ENCODE assay signal across 11 cellular contexts in the genomic region with DNA sequence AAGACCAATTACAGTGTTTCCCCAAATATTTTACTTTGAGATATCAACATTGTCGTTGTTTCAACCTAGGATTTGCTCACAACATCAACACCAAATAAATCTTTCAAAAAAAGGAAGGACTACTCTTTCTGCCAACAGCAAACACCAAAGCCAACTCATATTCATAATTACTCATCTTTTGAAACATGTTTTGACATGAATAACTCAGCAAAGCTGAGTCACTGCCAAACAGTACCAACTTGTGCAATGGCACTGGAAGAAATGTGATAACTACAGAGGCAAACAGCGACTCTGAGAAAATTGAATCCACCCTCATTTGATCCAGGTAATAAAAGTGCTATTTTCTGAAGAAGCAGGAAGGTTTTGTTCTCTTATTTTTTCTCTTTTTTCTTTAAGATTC.
DNase-seq lines count a peak whose midpoint lies in the region; ATAC-seq and TF ChIP-seq lines count a peak whose summit lies in the region.
"Had no signal": no experiment of that assay in that cellular context is flagged by ENCODE, and none has a peak within 500 bp of the region (broad histone marks: within the 10 kb centered on the region; RNA-seq: fewer than 3 reads in every experiment).

No MANE protein-coding gene starts in this region.

- peaks cover 0 to 5% of the 10 kb centered on the region in 2 donors for H3K27me3 Mint-ChIP-seq in natural killer cell treated with Interleukin-12 subunit alpha and Interleukin-12 subunit beta and Interleukin-15 and Interleukin-18, amount 100 ng/mL, for 72 hours
- H3K27me3 Mint-ChIP-seq in natural killer cell (ENCODE audit: low read depth in 2 of 2), result peaks cover 0 to 6% of the 10 kb centered on the region in 2 donors

- DNase-seq in natural killer cell treated with Interleukin-12 subunit alpha and Interleukin-12 subunit beta and Interleukin-15 and Interleukin-18, amount 100 ng/mL, for 72 hours (ENCODE audit: low spot score), result no peak
- no peak for DNase-seq in natural killer cell
- peak; percentile 65 for DNase-seq in NCI-H1694 treated with DMSO at 0.1 percent for 48 hours (lab: John Stamatoyannopoulos, UW)
- peak; percentile 6 for DNase-seq in brain microvascular endothelial cell
- no peak for DNase-seq in coronary artery (ENCODE audit: low spot score)
- DNase-seq in activated CD8-positive, alpha-beta memory T cell treated with anti-CD3 and anti-CD28 coated beads for 24 hours, result no peak
- no peak for DNase-seq in activated CD8-positive, alpha-beta memory T cell treated with anti-CD3 and anti-CD28 coated beads, Interleukin-2, amount 50 U/mL, for 48 hours
- DNase-seq: amygdala; CD8-positive, alpha-beta T cell; T1000 had no signal

- no peaks in the 10 kb centered on the region for H3K27me3 ChIP-seq in brain microvascular endothelial cell (replicated peaks)

- peak; percentile 70 to 80 for ATAC-seq in natural killer cell treated with Interleukin-12 subunit alpha and Interleukin-12 subunit beta and Interleukin-15 and Interleukin-18, amount 100 ng/mL, for 72 hours
- ATAC-seq in natural killer cell (no peak), GM19035 (IDR thresholded peaks at IDR 0.05; ENCODE audit: unreplicated experiment) (no peak)
- ATAC-seq: CD8-positive, alpha-beta T cell had no signal

- peak overlapping the region; percentile 69 to 75 for H3K27ac Mint-ChIP-seq in natural killer cell treated with Interleukin-12 subunit alpha and Interleukin-12 subunit beta and Interleukin-15 and Interleukin-18, amount 100 ng/mL, for 72 hours
- no peak overlapping the region for H3K27ac Mint-ChIP-seq in natural killer cell
- H3K27ac Mint-ChIP-seq: CD8-positive, alpha-beta T cell had no signal

- peaks cover 0 to 9% of the 10 kb centered on the region in 2 donors for H3K4me1 Mint-ChIP-seq in natural killer cell treated with Interleukin-12 subunit alpha and Interleukin-12 subunit beta and Interleukin-15 and Interleukin-18, amount 100 ng/mL, for 72 hours (ENCODE audit: low read depth in 2 of 2)
- H3K4me1 Mint-ChIP-seq in natural killer cell, result no peaks in the 10 kb centered on the region

- no peaks in the 10 kb centered on the region for H3K36me3 Mint-ChIP-seq in natural killer cell treated with Interleukin-12 subunit alpha and Interleukin-12 subunit beta and Interleukin-15 and Interleukin-18, amount 100 ng/mL, for 72 hours
- H3K36me3 Mint-ChIP-seq in natural killer cell, result no peaks in the 10 kb centered on the region
- H3K36me3 Mint-ChIP-seq: CD8-positive, alpha-beta T cell had no signal

- no peaks in the 10 kb centered on the region for H3K9me3 Mint-ChIP-seq in natural killer cell treated with Interleukin-12 subunit alpha and Interleukin-12 subunit beta and Interleukin-15 and Interleukin-18, amount 100 ng/mL, for 72 hours
- H3K9me3 Mint-ChIP-seq in natural killer cell, result peaks cover 0 to 2% of the 10 kb centered on the region in 2 donors
- H3K9me3 Mint-ChIP-seq: CD8-positive, alpha-beta T cell had no signal

- H3K27ac ChIP-seq in brain microvascular endothelial cell (no peak overlapping the region), coronary artery (no peak overlapping the region)

- H3K4me3 ChIP-seq in brain microvascular endothelial cell (ENCODE audit: low read depth, low read length) (no peak overlapping the region), coronary artery (no peak overlapping the region)

- TF ChIP-seq CTCF in natural killer cell (IDR thresholded peaks at IDR 0.05) (no peak), brain microvascular endothelial cell (IDR thresholded peaks at IDR 0.05; ENCODE audit: low read depth, low read length, missing control alignments) (no peak), coronary artery (IDR thresholded peaks at IDR 0.05) (no peak)

- in situ Hi-C loops in brain microvascular endothelial cell (cut with HindIII; ENCODE audit: low pct_ligation_motif_present, low sequenced_read_pairs), result no loop called here

- intact Hi-C loops in natural killer cell (cut with micrococcal nuclease), result no loop called here

- peak overlapping the region; percentile 62 for H3K4me3 Mint-ChIP-seq in natural killer cell treated with Interleukin-12 subunit alpha and Interleukin-12 subunit beta and Interleukin-15 and Interleukin-18, amount 100 ng/mL, for 72 hours
- no peak overlapping the region for H3K4me3 Mint-ChIP-seq in natural killer cell
- H3K4me3 Mint-ChIP-seq: CD8-positive, alpha-beta T cell had no signal

- no peaks in the 10 kb centered on the region for H3K36me3 ChIP-seq in brain microvascular endothelial cell (replicated peaks)

Comparison
In these comparisons a context has a peak if more than half of its experiments do, and no peak if none do; other contexts are left out.
1. ATAC-seq: peak in natural killer cell treated with Interleukin-12 subunit alpha and Interleukin-12 subunit beta and Interleukin-15 and Interleukin-18, amount 100 ng/mL, for 72 hours (2 of 2); none in natural killer cell (0 of 3) and GM19035 (single experiment).
2. H3K27ac Mint-ChIP-seq: peak in natural killer cell treated with Interleukin-12 subunit alpha and Interleukin-12 subunit beta and Interleukin-15 and Interleukin-18, amount 100 ng/mL, for 72 hours (2 of 2); none in natural killer cell (0 of 2).
3. DNase-seq: peak in NCI-H1694 treated with DMSO at 0.1 percent for 48 hours (single experiment) and brain microvascular endothelial cell (single experiment); none in natural killer cell treated with Interleukin-12 subunit alpha and Interleukin-12 subunit beta and Interleukin-15 and Interleukin-18, amount 100 ng/mL, for 72 hours (single experiment), natural killer cell (single experiment), coronary artery (single experiment), activated CD8-positive, alpha-beta memory T cell treated with anti-CD3 and anti-CD28 coated beads for 24 hours (single experiment) and activated CD8-positive, alpha-beta memory T cell treated with anti-CD3 and anti-CD28 coated beads, Interleukin-2, amount 50 U/mL, for 48 hours (single experiment).